ENCODE assay signal across 8 cellular contexts in the genomic region with DNA sequence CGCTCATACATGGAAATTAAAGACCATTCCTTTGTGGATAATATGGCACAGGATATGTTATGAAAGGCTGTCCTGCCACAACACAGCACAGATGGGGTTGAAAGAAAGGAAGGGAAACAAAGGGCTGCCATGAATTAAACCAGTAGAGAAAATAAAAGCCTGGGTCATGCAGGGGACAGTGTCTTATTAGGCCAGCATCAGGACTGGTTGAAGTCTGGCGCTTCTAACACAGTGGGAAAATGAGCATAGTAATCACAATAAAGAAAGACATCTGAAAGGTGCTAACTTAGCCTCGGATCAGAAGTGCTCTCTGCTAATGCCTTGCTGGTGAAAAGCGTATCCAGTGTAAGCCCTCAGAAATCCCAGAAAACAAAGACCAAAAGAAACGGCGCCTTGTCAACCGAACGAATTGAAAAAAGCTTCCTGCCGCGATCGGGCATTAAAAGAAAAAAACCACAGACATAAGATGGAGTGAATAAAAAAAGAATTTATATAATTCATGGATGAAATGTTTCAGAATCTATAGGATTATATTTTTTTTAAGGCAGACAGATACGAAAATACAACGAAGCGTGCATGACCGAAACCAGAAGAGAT. TPM values are rescaled to one million over a fixed set of nuclear protein-coding genes. Genes with fewer than 3 reads are reported as not detected.
A peak's percentile ranks its signal among the peaks of the same experiment; 100 is the strongest.
DNase-seq lines count a peak whose midpoint lies in the region; ATAC-seq lines count a peak whose summit lies in the region.

No MANE protein-coding gene starts in this region.

- no peaks in the 10 kb centered on the region for H3K36me3 ChIP-seq in GM23248 (ENCODE audit: low read depth)
- no peaks in the 10 kb centered on the region for H3K36me3 ChIP-seq in SJCRH30

- no peaks in the 10 kb centered on the region for H3K27me3 ChIP-seq in GM23248 (replicated peaks; ENCODE audit: insufficient read depth)
- H3K27me3 ChIP-seq in SJCRH30 = no peaks in the 10 kb centered on the region

- H3K9me2 ChIP-seq in GM23248 (ENCODE audit: insufficient read depth) = no peaks in the 10 kb centered on the region

- DNase-seq in A172 (ENCODE audit: low spot score) (peak; percentile 38), GM23248 (no peak), SJCRH30 (peak in 1 of 2 experiments; percentile 20), immature natural killer cell (no peak), SW480 (ENCODE audit: low spot score) (no peak), KBM-7 (no peak)

- H3K36me3 Mint-ChIP-seq in immature natural killer cell = peaks cover 0 to 4% (median 0%) of the 10 kb centered on the region in 3 donors

- H3K4me1 ChIP-seq in GM23248 (ENCODE audit: insufficient read depth) (no peaks in the 10 kb centered on the region), SJCRH30 (no peaks in the 10 kb centered on the region; the same call in 1 of the 2 replicates)

- H3K9me3 Mint-ChIP-seq in immature natural killer cell = peaks cover 0 to 15% (median 6%) of the 10 kb centered on the region in 6 donors

- H3K79me2 ChIP-seq in GM23248 (ENCODE audit: insufficient read depth) = no peaks in the 10 kb centered on the region

- H3F3A ChIP-seq in GM23248 (ENCODE audit: insufficient read depth) = no peaks in the 10 kb centered on the region

- no peaks in the 10 kb centered on the region for H4K20me1 ChIP-seq in GM23248 (ENCODE audit: insufficient read depth)

- peaks cover 3% of the 10 kb centered on the region for H3K9me3 ChIP-seq in GM23248 (ENCODE audit: low read depth)
- no peaks in the 10 kb centered on the region for H3K9me3 ChIP-seq in SJCRH30 (replicated peaks)

- H3K4me2 ChIP-seq in GM23248 (ENCODE audit: unreplicated experiment) = no peak overlapping the region

- in situ Hi-C loops in GM23248 (cut with MboI) = no loop called here
- in situ Hi-C loops in KBM-7 (cut with MboI; ENCODE audit: low pct_unique_long_range_greater_than_20kb, low sequenced_read_pairs) = no loop called here

- 52 to 56% methylated on average over 15 of the region's 15 CpGs for WGBS in GM23248 (ENCODE audit: low coverage in 1 of 2, low lambda C conversion rate in 2 of 2, missing lambda C conversion rate in 2 of 2), 2 experiments

- peak overlapping the region in 4 of 5 donors; percentile 34 to 78 (median 74) for H3K4me3 Mint-ChIP-seq in immature natural killer cell

- peak overlapping the region in 1 of 6 donors; percentile 55 for H3K27ac Mint-ChIP-seq in immature natural killer cell

- H3K27me3 Mint-ChIP-seq in immature natural killer cell (ENCODE audit: low read depth in 3 of 3) = peaks cover 0 to 4% (median 2%) of the 10 kb centered on the region in 3 donors

- H3K27ac ChIP-seq in GM23248 (no peak overlapping the region), SJCRH30 (peak overlapping the region; percentile 83)

- H3K4me3 ChIP-seq in GM23248 (peak overlapping the region; percentile 28; the same call in 1 of the 2 replicates), SJCRH30 (peak overlapping the region; percentile 70)

- no peaks in the 10 kb centered on the region for H3K4me1 Mint-ChIP-seq in immature natural killer cell

- H3K9ac ChIP-seq in GM23248 = 0 out of 2 replicates have a peak overlapping the region, but pooled peaks have one; percentile 8

- H2AFZ ChIP-seq in GM23248 = peak overlapping the region; percentile 73

- ATAC-seq in GM18858 (IDR thresholded peaks at IDR 0.05; ENCODE audit: unreplicated experiment) = no peak
- no peak for ATAC-seq in HG02885 (IDR thresholded peaks at IDR 0.05; ENCODE audit: poor library complexity, unreplicated experiment)

RNA-seq across cellular contexts. Expression of a gene that starts 0.6 kb away (rescaled TPM):
- total RNA-seq in A172 (2014; rRNA removed; shearing (Covaris generic)) = 8.0 and 11.1 TPM in 2 replicates
- total RNA-seq in GM23248 (2014; rRNA removed; shearing (Covaris generic)) = 0.13 and 0.76 TPM in 2 replicates
- polyA plus RNA-seq in GM23248 (2016; fragmentation: Nextera tagmentation; extraction: Ambion mirVana) (0.18 and 0.68 TPM in 2 replicates), immature natural killer cell (under 1 TPM in 1 of 3 donors, not detected in 2; 0.68 TPM)
- total RNA-seq in SJCRH30 (2014; rRNA removed; shearing (Covaris generic)) = 4.8 and 4.9 TPM in 2 replicates
